Comparison of ENCODE assay signal across 1 cellular context in genomic region chr7:44986218-44987053, GRCh38.
A peak's percentile ranks its signal among the peaks of the same experiment; 100 is the strongest.
TF ChIP-seq lines count a peak whose summit lies in the region.

No MANE protein-coding gene starts in this region.

TF ChIP-seq in GM12878, 131 proteins besides CTCF, POLR2A, EP300 and RAD21 (continued from another document):
- TF ChIP-seq USF1 (IDR thresholded peaks at IDR 0.05; ENCODE audit: borderline replicate concordance, extremely low read length, insufficient read depth, low read depth, low read length), result no peak
- TF ChIP-seq MYC (IDR thresholded peaks at IDR 0.05; ENCODE audit: insufficient read depth, insufficient read length, insufficient replicate concordance, low read length, severe bottlenecking), result peak; percentile 100
- TF ChIP-seq NKRF (conservative IDR thresholded peaks at IDR 0.05), result peak; percentile 95
- TF ChIP-seq E2F4 (IDR thresholded peaks at IDR 0.05; ENCODE audit: low read depth, low read length), result peak; percentile 46; the same call in 1 of the 2 replicates
